ENCODE assay signal across 23 cellular contexts in genomic region chr9:129555512-129556203, GRCh38.
DNase-seq lines count a peak whose midpoint lies in the region; TF ChIP-seq lines count a peak whose summit lies in the region.
"Had no signal": no experiment of that assay in that cellular context is flagged by ENCODE, and none has a peak within 500 bp of the region (broad histone marks: within the 10 kb centered on the region; RNA-seq: fewer than 3 reads in every experiment).

No MANE protein-coding gene starts in this region.

- no peak for TF ChIP-seq POLR2A in spleen (IDR thresholded peaks at IDR 0.05)

- H3K27me3 ChIP-seq in H7 (ENCODE audit: control insufficient read depth, insufficient read depth, low read length), result peaks cover 8% of the 10 kb centered on the region
- H3K27me3 ChIP-seq in mesenchymal stem cell (ENCODE audit: control insufficient read depth in 1 of 2, insufficient read depth in 1 of 2, low read length in 2 of 2), result peaks cover 0 to 2% of the 10 kb centered on the region in 2 experiments
- H3K27me3 ChIP-seq in spleen (replicated peaks in 1 of 7), result peaks cover 0 to 24% (median 2%) of the 10 kb centered on the region in 7 donors
- H3K27me3 ChIP-seq: right atrium auricular region had no signal

- no peak overlapping the region for H3K18ac ChIP-seq in mesenchymal stem cell (ENCODE audit: low read depth in 1 of 2, low read length in 2 of 2)

- no peak overlapping the region for H3K4me2 ChIP-seq in mesenchymal stem cell (ENCODE audit: low read length, poor library complexity, severe bottlenecking)

- H2AK5ac ChIP-seq in mesenchymal stem cell (ENCODE audit: low read length, severe bottlenecking), result peak overlapping the region; percentile 94

- H2BK120ac ChIP-seq in mesenchymal stem cell (ENCODE audit: low read depth, low read length), result no peak overlapping the region

- H2BK15ac ChIP-seq in mesenchymal stem cell (ENCODE audit: low read depth, poor library complexity, severe bottlenecking), result no peak overlapping the region

- DNase-seq in H7, result peak; percentile 13
- DNase-seq in mesenchymal stem cell, result no peak
- DNase-seq in spleen, result peak; percentile 61
- no peak for DNase-seq in epidermal melanocyte (ENCODE audit: insufficient read length, low spot score)
- DNase-seq in NCI-H446 treated with DMSO at 0.1 percent for 48 hours (lab: John Stamatoyannopoulos, UW), result no peak
- no peak for DNase-seq in HuH-7.5 (ENCODE audit: low spot score)
- DNase-seq in activated naive CD4-positive, alpha-beta T cell treated with Interleukin-2 at 50 U/mL for 16 hours, result no peak
- DNase-seq: activated gamma-delta T cell; activated naive CD8-positive, alpha-beta T cell treated with anti-CD3 and anti-CD28 coated beads, Interleukin-2, amount 50 U/mL, for 24 hours; activated T-cell treated with anti-CD3 and anti-CD28 coated beads, Interleukin-2, amount 50 U/mL, for 1 hour; CD4-positive, CD25-positive, alpha-beta regulatory T cell; GM23248; islet precursor cell; Kasumi-1; NCI-H1694 treated with DMSO at 0.1 percent for 48 hours; NCI-H2171; stimulated activated CD4-positive, alpha-beta T cell treated with anti-CD3 and anti-CD28 coated beads, Interleukin-12 subunit alpha, Interleukin-12 subunit beta, amount 100 ng/mL, for 4 hours; stimulated activated naive CD4-positive, alpha-beta T cell treated with Interleukin-2 at 50 U/mL for 16 hours; T-helper 1 cell had no signal

- intact Hi-C loops in spleen (cut with DNase I; ENCODE audit: low total_unique reads), result no loop called here

- no peak overlapping the region for H3K4me3 ChIP-seq in H7 (ENCODE audit: insufficient read depth, low read depth, low read length)
- no peak overlapping the region for H3K4me3 ChIP-seq in mesenchymal stem cell (ENCODE audit: insufficient read depth in 1 of 2, low read depth in 1 of 2, low read length in 2 of 2)
- H3K4me3 ChIP-seq in spleen, result no peak overlapping the region
- H3K4me3 ChIP-seq: GM23248, lung, right atrium auricular region, SJCRH30 had no signal

- WGBS in mesenchymal stem cell, result 83% methylated on average over 14 of the region's 14 CpGs
- WGBS in spleen, 5 donors, result 66 to 84% (median 67%) methylated on average over 14 of the region's 14 CpGs

- no peak overlapping the region for H3K14ac ChIP-seq in mesenchymal stem cell (ENCODE audit: low read length in 2 of 2)

- H3K9ac ChIP-seq in mesenchymal stem cell (ENCODE audit: low read length), result no peak overlapping the region
- H3K9ac ChIP-seq: GM23248 had no signal

- H3K4ac ChIP-seq in mesenchymal stem cell (ENCODE audit: low read depth in 1 of 2, low read length in 2 of 2), result no peak overlapping the region

- H4K91ac ChIP-seq in mesenchymal stem cell (ENCODE audit: low read length), result no peak overlapping the region

- H3K9me3 ChIP-seq in mesenchymal stem cell (ENCODE audit: control insufficient read depth, low read length) (no peaks in the 10 kb centered on the region), spleen (no peaks in the 10 kb centered on the region)
- H3K9me3 ChIP-seq: right atrium auricular region, SJCRH30 had no signal

- no peak for TF ChIP-seq CTCF in spleen (IDR thresholded peaks at IDR 0.05 in 8 of 11, conservative IDR thresholded peaks at IDR 0.05 in 3 of 11)

- no peak overlapping the region for H3K23ac ChIP-seq in mesenchymal stem cell (ENCODE audit: low read length in 2 of 2)

- no peak overlapping the region for H2BK12ac ChIP-seq in mesenchymal stem cell (ENCODE audit: low read length in 2 of 2)

- H3K27ac ChIP-seq in cingulate gyrus (ENCODE audit: low read depth, low read length), result peak overlapping the region; percentile 23
- H3K27ac ChIP-seq in mesenchymal stem cell (ENCODE audit: low read length, poor library complexity, severe bottlenecking), result no peak overlapping the region
- peak overlapping the region in 6 of 8 donors; percentile 23 to 62 (median 54) for H3K27ac ChIP-seq in spleen
- H3K27ac ChIP-seq: GM23248, right atrium auricular region, SJCRH30 had no signal

- H2AFZ ChIP-seq in mesenchymal stem cell (ENCODE audit: low read depth, low read length), result no peak overlapping the region
- H2AFZ ChIP-seq: GM23248 had no signal

- no peaks in the 10 kb centered on the region for H3K79me1 ChIP-seq in mesenchymal stem cell (replicated peaks; ENCODE audit: low read length, poor library complexity, severe bottlenecking)

- no peak overlapping the region for H2BK5ac ChIP-seq in mesenchymal stem cell (ENCODE audit: low read depth, low read length, poor library complexity, severe bottlenecking)

- peaks cover 42% of the 10 kb centered on the region for H3K4me1 ChIP-seq in mesenchymal stem cell (ENCODE audit: control insufficient read depth, insufficient read depth, low read depth, low read length)
- peaks cover 0 to 42% (median 18%) of the 10 kb centered on the region in 6 donors for H3K4me1 ChIP-seq in spleen

- H4K8ac ChIP-seq in mesenchymal stem cell (ENCODE audit: low read length), result no peak overlapping the region

- H3K36me3 ChIP-seq in H7 (replicated peaks; ENCODE audit: control insufficient read depth, insufficient read depth, low read length) (no peaks in the 10 kb centered on the region), mesenchymal stem cell (ENCODE audit: control insufficient read depth in 1 of 2, insufficient read depth in 2 of 2, low read depth in 1 of 2, low read length in 2 of 2) (no peaks in the 10 kb centered on the region), spleen (no peaks in the 10 kb centered on the region)
- H3K36me3 ChIP-seq: right atrium auricular region, SJCRH30 had no signal

Comparison
In these comparisons a context has a peak if more than half of its experiments do, and no peak if none do; other contexts are left out.
1. DNase-seq: peak in H7 (single experiment) and spleen (single experiment); none in mesenchymal stem cell (single experiment), epidermal melanocyte (single experiment), NCI-H446 treated with DMSO at 0.1 percent for 48 hours (single experiment), HuH-7.5 (single experiment) and activated naive CD4-positive, alpha-beta T cell treated with Interleukin-2 at 50 U/mL for 16 hours (single experiment).